ENCODE assay signal across 7 cellular contexts in the genomic region with DNA sequence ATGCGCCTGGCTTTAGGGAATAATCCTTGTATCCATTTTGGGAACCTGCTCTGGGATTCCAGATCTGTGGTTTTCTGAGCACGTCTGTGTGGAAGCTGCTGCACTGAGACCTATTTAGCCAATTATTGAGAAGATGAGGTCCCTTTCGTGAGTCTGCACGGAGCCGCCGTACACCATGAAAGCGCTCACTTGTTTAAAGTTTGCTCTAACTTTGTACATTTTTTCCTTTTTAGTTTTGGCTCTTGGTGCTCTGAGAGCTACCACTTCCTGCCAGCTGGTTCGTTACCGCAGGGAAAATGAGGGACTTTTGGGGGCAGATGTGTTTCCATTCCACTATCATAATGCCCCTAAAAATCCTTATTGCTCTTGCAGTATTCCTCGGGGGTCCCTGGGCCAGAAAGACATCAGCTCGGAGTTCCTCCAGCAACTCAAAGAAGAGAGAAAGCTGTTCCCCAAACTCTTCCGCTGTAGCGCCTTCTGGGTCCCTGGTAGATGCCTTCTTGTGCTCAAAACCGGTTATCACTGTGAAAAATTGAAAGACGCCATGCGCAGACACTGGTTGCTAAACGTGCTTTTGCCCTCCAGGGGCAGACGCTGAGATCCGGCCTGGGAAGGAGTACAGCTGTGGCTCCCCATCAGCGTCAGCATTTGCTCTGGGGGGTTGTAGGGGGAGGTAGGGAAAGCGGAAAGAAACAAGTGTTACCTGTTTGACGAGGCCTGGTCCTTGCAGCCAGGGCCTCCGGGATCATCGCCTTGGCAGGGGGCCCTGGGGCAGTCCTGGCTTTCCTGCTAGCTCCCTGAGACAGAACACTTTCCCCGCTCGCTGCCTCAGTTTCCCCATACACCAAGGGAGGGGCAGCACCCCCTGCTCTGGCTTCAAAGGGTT.
DNase-seq lines count a peak whose midpoint lies in the region; ATAC-seq and TF ChIP-seq lines count a peak whose summit lies in the region.

No MANE protein-coding gene starts in this region.

- no peaks in the 10 kb centered on the region for H3K9me3 ChIP-seq in Peyer's patch

- H3K4me3 ChIP-seq in Peyer's patch (no peak overlapping the region), epithelial cell of esophagus (ENCODE audit: low read length) (no peak overlapping the region)

- H3K4me1 ChIP-seq in Peyer's patch, result peaks cover 0 to 10% (median 3%) of the 10 kb centered on the region in 4 donors

- H3K27me3 ChIP-seq in Peyer's patch, result no peaks in the 10 kb centered on the region

- intact Hi-C loops in left cardiac atrium (cut with DNase I), result no loop called here

- H3K27ac ChIP-seq in Peyer's patch, result peak overlapping the region in 3 of 4 donors; percentile 10 to 42 (median 40)

- ATAC-seq in HG03039 (IDR thresholded peaks at IDR 0.05; ENCODE audit: unreplicated experiment) (no peak), HG03469 (IDR thresholded peaks at IDR 0.05; ENCODE audit: unreplicated experiment) (no peak), left cardiac atrium (no peak)

- H3K36me3 ChIP-seq in Peyer's patch, result no peaks in the 10 kb centered on the region

- TF ChIP-seq POLR2A in GM18526 (IDR thresholded peaks at IDR 0.05; ENCODE audit: extremely low read depth, insufficient read length) (peak; percentile 14), Peyer's patch (IDR thresholded peaks at IDR 0.05) (no peak)

- TF ChIP-seq CTCF in Peyer's patch (IDR thresholded peaks at IDR 0.05), result no peak
- peak; percentile 43 for TF ChIP-seq CTCF in epithelial cell of esophagus (IDR thresholded peaks at IDR 0.05; ENCODE audit: insufficient read depth, low read depth, low read length, missing control alignments)

- no peak for DNase-seq in Peyer's patch
- DNase-seq in epithelial cell of esophagus (ENCODE audit: low read depth), result peak; percentile 97
- peak; percentile 44 for DNase-seq in stimulated activated CD8-positive, alpha-beta memory T cell treated with anti-CD3 and anti-CD28 coated beads, Interleukin-4, amount 100 ng/mL, for 48 hours
- no peak for DNase-seq in left cardiac atrium

Comparison
In these comparisons a context has a peak if more than half of its experiments do, and no peak if none do; other contexts are left out.
1. DNase-seq: peak in epithelial cell of esophagus (single experiment) and stimulated activated CD8-positive, alpha-beta memory T cell treated with anti-CD3 and anti-CD28 coated beads, Interleukin-4, amount 100 ng/mL, for 48 hours (single experiment); none in Peyer's patch (0 of 3) and left cardiac atrium (single experiment).